ENCODE assay signal across 21 cellular contexts in genomic region chr22:50216684-50217520, GRCh38.
"Had no signal": no experiment of that assay in that cellular context is flagged by ENCODE, and none has a peak within 500 bp of the region (broad histone marks: within the 10 kb centered on the region; RNA-seq: fewer than 3 reads in every experiment).

No MANE protein-coding gene starts in this region.

- H3K27me3 ChIP-seq: ascending aorta, heart left ventricle, neutrophil, tibial nerve, vagina had no signal

- H3K4me1 Mint-ChIP-seq: activated B cell treated with CpG ODN at 0.5 μM for 24 hours had no signal

- H3K4me3 Mint-ChIP-seq: activated B cell treated with CpG ODN at 0.5 μM for 24 hours; activated CD8-positive, alpha-beta T cell treated with anti-CD3 and anti-CD28 coated beads, Interleukin-2, amount 10 ng/mL, durations not matched to agents 7 days and 5 days; activated T-helper 1 cell treated with anti-CD3 and anti-CD28 coated beads, Interleukin-12 subunit alpha, Interleukin-12 subunit beta, Interleukin-2, Interleukin-4 antibody, amounts not matched to agents 30 ng/mL and 10 ng/mL and 1 ng/mL, durations not matched to agents 14 hours and 24 hours and 36 hours; dendritic cell treated with granulocyte-macrophage colony-stimulating factor and Interleukin-4, amounts not matched to agents 40 ng/mL and 50 ng/mL, for 4 days; memory B cell; naive thymus-derived CD8-positive, alpha-beta T cell had no signal

- H3K27ac Mint-ChIP-seq: activated B cell treated with CpG ODN at 0.5 μM for 24 hours; activated CD8-positive, alpha-beta T cell treated with anti-CD3 and anti-CD28 coated beads, Interleukin-2, amount 10 ng/mL, durations not matched to agents 7 days and 5 days; activated T-helper 1 cell treated with anti-CD3 and anti-CD28 coated beads, Interleukin-12 subunit alpha, Interleukin-12 subunit beta, Interleukin-2, Interleukin-4 antibody, amounts not matched to agents 30 ng/mL and 10 ng/mL and 1 ng/mL, durations not matched to agents 14 hours and 24 hours and 36 hours; dendritic cell treated with granulocyte-macrophage colony-stimulating factor and Interleukin-4, amounts not matched to agents 40 ng/mL and 50 ng/mL, for 4 days; naive thymus-derived CD8-positive, alpha-beta T cell had no signal

- H3K4me3 ChIP-seq: ascending aorta, heart left ventricle, mucosa of descending colon, tibial nerve, vagina had no signal

- H3K27ac ChIP-seq: ascending aorta, epithelial cell of prostate, heart left ventricle, neutrophil, tibial nerve, vagina had no signal

- DNase-seq: activated B cell treated with CpG ODN at 0.5 μM for 24 hours; activated CD4-positive, alpha-beta T cell treated with anti-CD3 and anti-CD28 coated beads for 48 hours; activated CD8-positive, alpha-beta memory T cell treated with anti-CD3 and anti-CD28 coated beads, Interleukin-2, amount 50 U/mL, for 48 hours; activated CD8-positive, alpha-beta T cell treated with anti-CD3 and anti-CD28 coated beads, Interleukin-2, amount 10 ng/mL, durations not matched to agents 7 days and 5 days; activated naive CD4-positive, alpha-beta T cell; heart left ventricle; left colon; mucosa of descending colon; stimulated activated CD4-positive, alpha-beta T cell treated with anti-CD3 and anti-CD28 coated beads, Interleukin-2, amount 100 ng/mL, for 48 hours; stimulated activated naive CD4-positive, alpha-beta T cell treated with Interleukin-2 at 50 U/mL for 16 hours had no signal

- H3K27me3 Mint-ChIP-seq: activated B cell treated with CpG ODN at 0.5 μM for 24 hours; dendritic cell treated with granulocyte-macrophage colony-stimulating factor and Interleukin-4, amounts not matched to agents 40 ng/mL and 50 ng/mL, for 4 days; memory B cell; naive thymus-derived CD8-positive, alpha-beta T cell had no signal

- H3K9me3 Mint-ChIP-seq: activated B cell treated with CpG ODN at 0.5 μM for 24 hours; activated T-helper 1 cell treated with anti-CD3 and anti-CD28 coated beads, Interleukin-12 subunit alpha, Interleukin-12 subunit beta, Interleukin-2, Interleukin-4 antibody, amounts not matched to agents 30 ng/mL and 10 ng/mL and 1 ng/mL, durations not matched to agents 14 hours and 24 hours and 36 hours; dendritic cell treated with granulocyte-macrophage colony-stimulating factor and Interleukin-4, amounts not matched to agents 40 ng/mL and 50 ng/mL, for 4 days; memory B cell; naive thymus-derived CD8-positive, alpha-beta T cell had no signal

- ATAC-seq: activated CD8-positive, alpha-beta T cell treated with anti-CD3 and anti-CD28 coated beads, Interleukin-2, amount 10 ng/mL, durations not matched to agents 7 days and 5 days; heart left ventricle; left colon; mucosa of descending colon had no signal

- H3K4me1 ChIP-seq: ascending aorta, vagina had no signal

- H3K9me3 ChIP-seq: ascending aorta, heart left ventricle, mucosa of descending colon, neutrophil, tibial nerve, vagina had no signal

- FAIRE-seq: bronchial epithelial cell, frontal cortex had no signal
